1 cellular context compared by ENCODE assay signal in genomic region chr14:22875003-22875747, GRCh38.
TF ChIP-seq lines count a peak whose summit lies in the region.

No MANE protein-coding gene starts in this region.

TF ChIP-seq in GM12878, 131 proteins besides CTCF, POLR2A, EP300 and RAD21:
- TF ChIP-seq ZNF592 (IDR thresholded peaks at IDR 0.05) = no peak
- TF ChIP-seq POLR2AphosphoS5 (IDR thresholded peaks at IDR 0.05; ENCODE audit: low read length) = 0 out of 2 replicates have a peak, but pooled peaks have one; percentile 10
